In the genomic region with DNA sequence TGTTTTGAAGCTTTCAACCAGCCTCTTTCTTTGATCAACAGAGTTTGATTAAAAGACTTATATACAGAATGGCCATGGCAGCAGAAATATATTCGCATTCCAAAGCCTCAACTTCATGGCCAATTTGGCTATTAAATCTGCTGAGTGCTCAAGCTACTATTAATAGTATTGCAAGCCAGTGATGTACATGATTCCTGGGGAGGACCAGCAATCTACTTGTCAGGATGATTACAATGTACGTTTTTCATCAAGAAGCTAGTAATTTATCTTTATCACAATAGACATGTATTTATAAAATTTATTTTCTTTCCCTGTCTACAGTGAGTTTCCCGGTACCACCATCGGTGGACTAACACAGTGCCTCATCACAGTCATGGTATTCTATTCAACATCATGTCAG, we compare ENCODE assay signal across 25 cellular contexts.
"Had no signal": no experiment of that assay in that cellular context is flagged by ENCODE, and none has a peak within 500 bp of the region (broad histone marks: within the 10 kb centered on the region; RNA-seq: fewer than 3 reads in every experiment).

No MANE protein-coding gene starts in this region.

- H3K36me3 ChIP-seq: stomach, suprapubic skin, thoracic aorta, thyroid gland, tibial artery, tibial nerve, transverse colon, upper lobe of left lung, upper lobe of right lung, vagina had no signal

- H3K27me3 ChIP-seq: stomach, suprapubic skin, testis, thyroid gland, tibial artery, tibial nerve, transverse colon, upper lobe of left lung, upper lobe of right lung, vagina had no signal

- ATAC-seq: stimulated activated effector memory CD8-positive, alpha-beta T cell treated with anti-CD3 and anti-CD28 coated beads, Interleukin-12 subunit alpha, Interleukin-12 subunit beta, amount 100 ng/mL, for 72 hours; stimulated activated memory B cell treated with anti-CD40 and anti-IgM and Interleukin-4, amounts not matched to agents 10 μg/mL and 1 μg/mL and 100 μg/mL, for 72 hours; stimulated activated naive B cell treated with anti-CD40 and anti-IgM and Interleukin-4, amounts not matched to agents 10 μg/mL and 1 μg/mL and 100 μg/mL, for 72 hours; stimulated activated naive CD8-positive, alpha-beta T cell treated with anti-CD3 and anti-CD28 coated beads, Interleukin-15, amount 100 ng/mL, for 72 hours; stimulated activated naive CD8-positive, alpha-beta T cell treated with anti-CD3 and anti-CD28 coated beads, Interleukin-15, Interleukin-2, amounts not matched to agents 100 U/mL and 50 U/mL, for 24 hours; upper lobe of right lung had no signal

- H3K9me3 ChIP-seq: testis, thoracic aorta, thyroid gland, tibial artery, tibial nerve, transverse colon, upper lobe of left lung, upper lobe of right lung, vagina had no signal

- H3K4me3 ChIP-seq: stomach, suprapubic skin, testis, thoracic aorta, thyroid gland, tibial artery, tibial nerve, transverse colon, upper lobe of left lung, upper lobe of right lung, vagina had no signal

- DNase-seq: stimulated activated CD4-positive, alpha-beta T cell treated with anti-CD3 and anti-CD28 coated beads, Interleukin-2, amount 100 ng/mL, for 48 hours; stimulated activated CD4-positive, alpha-beta T cell treated with anti-CD3 and anti-CD28 coated beads, Interleukin-4, amount 100 ng/mL, for 1 hour; stimulated activated CD4-positive, alpha-beta T cell treated with anti-CD3 and anti-CD28 coated beads, Interleukin-4, amount 100 ng/mL, for 24 hours; stimulated activated CD4-positive, alpha-beta T cell treated with anti-CD3 and anti-CD28 coated beads, Interleukin-4, amount 100 ng/mL, for 4 hours; stimulated activated CD8-positive, alpha-beta memory T cell treated with anti-CD3 and anti-CD28 coated beads, Interleukin-4, amount 100 ng/mL, for 48 hours; stimulated activated naive B cell treated with anti-CD40 and anti-IgM and Interleukin-4, amounts not matched to agents 10 μg/mL and 1 μg/mL and 100 μg/mL, for 72 hours; stimulated activated naive CD4-positive, alpha-beta T cell; stimulated activated naive CD4-positive, alpha-beta T cell treated with Interleukin-2 at 50 U/mL for 16 hours; stimulated activated naive CD8-positive, alpha-beta T cell treated with anti-CD3 and anti-CD28 coated beads, Interleukin-15, amount 100 ng/mL, for 72 hours; stimulated activated naive CD8-positive, alpha-beta T cell treated with anti-CD3 and anti-CD28 coated beads, Interleukin-15, Interleukin-2, amounts not matched to agents 100 U/mL and 50 U/mL, for 24 hours; stomach; substantia nigra; testis; thyroid gland; tibial artery; transverse colon; trophoblast cell; upper lobe of left lung; upper lobe of right lung had no signal

- H3K27ac ChIP-seq: stomach, suprapubic skin, testis, thoracic aorta, thyroid gland, tibial artery, tibial nerve, transverse colon, upper lobe of left lung, upper lobe of right lung, vagina had no signal

- H3K4me1 ChIP-seq: stomach, suprapubic skin, testis, thyroid gland, tibial artery, tibial nerve, transverse colon, upper lobe of left lung, upper lobe of right lung, vagina had no signal
